In genomic region chr7:77544523-77544922, GRCh38 we compare ENCODE assay signal across 20 cellular contexts.
"Had no signal": no experiment of that assay in that cellular context is flagged by ENCODE, and none has a peak within 500 bp of the region (broad histone marks: within the 10 kb centered on the region; RNA-seq: fewer than 3 reads in every experiment).

No MANE protein-coding gene starts in this region.

- H3K9me3 ChIP-seq: esophagus squamous epithelium, heart left ventricle, prostate gland, thoracic aorta had no signal

- H3K9me3 Mint-ChIP-seq: activated T-helper 1 cell treated with anti-CD3 and anti-CD28 coated beads, Interleukin-12 subunit alpha, Interleukin-12 subunit beta, Interleukin-2, Interleukin-4 antibody, amounts not matched to agents 30 ng/mL and 10 ng/mL and 1 ng/mL, durations not matched to agents 14 hours and 24 hours and 36 hours; naive thymus-derived CD8-positive, alpha-beta T cell; stimulated activated naive CD8-positive, alpha-beta T cell treated with anti-CD3 and anti-CD28 coated beads, Interleukin-15, amount 100 ng/mL, for 72 hours; T-cell had no signal

- H3K36me3 Mint-ChIP-seq: activated naive CD8-positive, alpha-beta T cell treated with anti-CD3 and anti-CD28 coated beads for 36 hours; naive thymus-derived CD8-positive, alpha-beta T cell; T-cell had no signal

- H3K27ac ChIP-seq: coronary artery, esophagus squamous epithelium, heart left ventricle, prostate gland, thoracic aorta had no signal

- DNase-seq: activated CD4-positive, alpha-beta T cell treated with anti-CD3 and anti-CD28 coated beads, Interleukin-2, amount 50 U/mL, for 1 hour; activated CD8-positive, alpha-beta memory T cell treated with anti-CD3 and anti-CD28 coated beads for 24 hours; activated naive CD8-positive, alpha-beta T cell treated with anti-CD3 and anti-CD28 coated beads for 36 hours; amygdala; central memory CD4-positive, alpha-beta T cell; esophagus squamous epithelium; heart left ventricle; naive thymus-derived CD8-positive, alpha-beta T cell; occipital lobe; right cardiac atrium; stimulated activated CD4-positive, alpha-beta T cell treated with anti-CD3 and anti-CD28 coated beads, Interleukin-1b, Interleukin-23, amount 100 ng/mL, for 48 hours; stimulated activated naive CD8-positive, alpha-beta T cell treated with anti-CD3 and anti-CD28 coated beads, Interleukin-15, amount 100 ng/mL, for 72 hours; T-cell; T-helper 9 cell had no signal

- H3K36me3 ChIP-seq: esophagus squamous epithelium, heart left ventricle, prostate gland, thoracic aorta had no signal

- H3K4me3 ChIP-seq: coronary artery, esophagus squamous epithelium, heart left ventricle, prostate gland, thoracic aorta had no signal

- H3K4me3 Mint-ChIP-seq: activated naive CD8-positive, alpha-beta T cell treated with anti-CD3 and anti-CD28 coated beads for 36 hours; activated T-helper 1 cell treated with anti-CD3 and anti-CD28 coated beads, Interleukin-12 subunit alpha, Interleukin-12 subunit beta, Interleukin-2, Interleukin-4 antibody, amounts not matched to agents 30 ng/mL and 10 ng/mL and 1 ng/mL, durations not matched to agents 14 hours and 24 hours and 36 hours; stimulated activated naive CD8-positive, alpha-beta T cell treated with anti-CD3 and anti-CD28 coated beads, Interleukin-15, amount 100 ng/mL, for 72 hours; T-cell had no signal

- H3K27me3 ChIP-seq: esophagus squamous epithelium, heart left ventricle had no signal

- ATAC-seq: activated CD4-positive, CD25-positive, alpha-beta regulatory T cell treated with anti-CD3 and anti-CD28 coated beads, Interleukin-2, amount 50 U/mL, for 24 hours; heart left ventricle; right cardiac atrium; stimulated activated naive CD8-positive, alpha-beta T cell treated with anti-CD3 and anti-CD28 coated beads, Interleukin-15, amount 100 ng/mL, for 72 hours; T-cell had no signal

- H3K27ac Mint-ChIP-seq: activated naive CD8-positive, alpha-beta T cell treated with anti-CD3 and anti-CD28 coated beads for 36 hours; activated T-helper 1 cell treated with anti-CD3 and anti-CD28 coated beads, Interleukin-12 subunit alpha, Interleukin-12 subunit beta, Interleukin-2, Interleukin-4 antibody, amounts not matched to agents 30 ng/mL and 10 ng/mL and 1 ng/mL, durations not matched to agents 14 hours and 24 hours and 36 hours; brain; stimulated activated naive CD8-positive, alpha-beta T cell treated with anti-CD3 and anti-CD28 coated beads, Interleukin-15, amount 100 ng/mL, for 72 hours had no signal

- H3K4me1 ChIP-seq: prostate gland had no signal

- H3K27me3 Mint-ChIP-seq: activated naive CD8-positive, alpha-beta T cell treated with anti-CD3 and anti-CD28 coated beads for 36 hours; brain; naive thymus-derived CD8-positive, alpha-beta T cell; stimulated activated naive CD8-positive, alpha-beta T cell treated with anti-CD3 and anti-CD28 coated beads, Interleukin-15, amount 100 ng/mL, for 72 hours; T-cell had no signal
